20 cellular contexts compared by ENCODE assay signal in the genomic region with DNA sequence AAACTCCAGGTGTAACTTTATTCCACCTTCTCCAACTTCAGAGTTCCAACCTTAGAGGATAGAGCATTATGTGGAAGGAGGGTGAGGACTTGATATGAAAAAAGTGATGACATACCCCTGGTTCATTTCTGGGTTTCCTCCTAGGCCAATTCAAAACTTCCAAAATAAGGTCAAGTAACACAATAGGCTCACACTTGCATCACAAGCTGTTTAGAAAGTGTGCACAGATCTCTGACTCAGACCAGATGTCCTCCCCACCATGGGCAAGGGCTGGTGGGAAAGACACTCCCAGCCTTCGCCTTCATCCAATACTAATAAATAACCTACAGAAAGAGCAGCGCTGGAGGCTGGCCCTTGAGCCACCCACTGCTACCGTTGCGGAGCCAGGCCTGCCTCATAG. TPM values are rescaled to one million over a fixed set of nuclear protein-coding genes. Genes with fewer than 3 reads are reported as not detected.
"Had no signal": no experiment of that assay in that cellular context is flagged by ENCODE, and none has a peak within 500 bp of the region (broad histone marks: within the 10 kb centered on the region; RNA-seq: fewer than 3 reads in every experiment).

No MANE protein-coding gene starts in this region.

- H3K9me3 ChIP-seq: gastroesophageal sphincter, left ventricle myocardium inferior, sigmoid colon, thoracic aorta had no signal

- H3K9me3 Mint-ChIP-seq: activated CD4-positive, alpha-beta T cell treated with anti-CD3 and anti-CD28 coated beads, Interleukin-2, amount 10 ng/mL, durations not matched to agents 24 days and 14 days; nephron progenitor cell; stimulated activated naive CD8-positive, alpha-beta T cell treated with anti-CD3 and anti-CD28 coated beads, Interleukin-15, amount 100 ng/mL, for 72 hours; WTC11 had no signal

- H3K27me3 Mint-ChIP-seq: activated CD4-positive, alpha-beta T cell treated with anti-CD3 and anti-CD28 coated beads, Interleukin-2, amount 10 ng/mL, durations not matched to agents 24 days and 14 days; activated CD8-positive, alpha-beta memory T cell treated with anti-CD3 and anti-CD28 coated beads, Interleukin-2, amount 10 ng/mL, durations not matched to agents 7 days and 5 days; stimulated activated naive CD8-positive, alpha-beta T cell treated with anti-CD3 and anti-CD28 coated beads, Interleukin-15, amount 100 ng/mL, for 72 hours had no signal

- H3K27ac Mint-ChIP-seq: nephron progenitor cell, WTC11 had no signal

- H3K4me3 Mint-ChIP-seq: activated CD4-positive, alpha-beta T cell treated with anti-CD3 and anti-CD28 coated beads, Interleukin-2, amount 10 ng/mL, durations not matched to agents 24 days and 14 days; activated CD8-positive, alpha-beta memory T cell treated with anti-CD3 and anti-CD28 coated beads, Interleukin-2, amount 10 ng/mL, durations not matched to agents 7 days and 5 days; nephron progenitor cell; stimulated activated naive CD8-positive, alpha-beta T cell treated with anti-CD3 and anti-CD28 coated beads, Interleukin-15, amount 100 ng/mL, for 72 hours; WTC11 had no signal

- H3K27me3 ChIP-seq: gastroesophageal sphincter, sigmoid colon had no signal

- DNase-seq: activated CD4-positive, alpha-beta T cell treated with anti-CD3 and anti-CD28 coated beads, Interleukin-2, amount 10 ng/mL, durations not matched to agents 24 days and 14 days; activated CD8-positive, alpha-beta memory T cell treated with anti-CD3 and anti-CD28 coated beads, Interleukin-2, amount 10 ng/mL, durations not matched to agents 7 days and 5 days; activated naive CD4-positive, alpha-beta T cell treated with anti-CD3 and anti-CD28 coated beads, Interleukin-2, amount 50 U/mL, for 16 hours; anterior cingulate cortex; kidney; left ventricle myocardium inferior; mesenchymal stem cell; nephron progenitor cell; sigmoid colon; stimulated activated CD4-positive, alpha-beta T cell treated with anti-CD3 and anti-CD28 coated beads, Interleukin-12 subunit alpha, Interleukin-12 subunit beta, amount 100 ng/mL, for 4 hours; stimulated activated CD4-positive, alpha-beta T cell treated with anti-CD3 and anti-CD28 coated beads, Interleukin-2, amount 100 ng/mL, for 48 hours; stimulated activated naive CD8-positive, alpha-beta T cell treated with anti-CD3 and anti-CD28 coated beads, Interleukin-15, amount 100 ng/mL, for 72 hours; T-helper 1 cell had no signal

- ATAC-seq: activated CD8-positive, alpha-beta memory T cell treated with anti-CD3 and anti-CD28 coated beads, Interleukin-2, amount 10 ng/mL, durations not matched to agents 7 days and 5 days; esophagus mucosa; gastroesophageal sphincter; stimulated activated naive CD8-positive, alpha-beta T cell treated with anti-CD3 and anti-CD28 coated beads, Interleukin-15, amount 100 ng/mL, for 72 hours; WTC11 had no signal

- H3K27ac ChIP-seq: gastroesophageal sphincter, left ventricle myocardium inferior, sigmoid colon, SK-N-MC, thoracic aorta had no signal

- H3K4me3 ChIP-seq: gastroesophageal sphincter, left ventricle myocardium inferior, sigmoid colon, SK-N-MC, thoracic aorta had no signal

RNA-seq across cellular contexts. Expression of a gene that starts 13.1 kb away (rescaled TPM):
- total RNA-seq: activated CD4-positive, alpha-beta T cell treated with anti-CD3 and anti-CD28 coated beads, Interleukin-2, amount 10 ng/mL, durations not matched to agents 24 days and 14 days; activated CD8-positive, alpha-beta memory T cell treated with anti-CD3 and anti-CD28 coated beads, Interleukin-2, amount 10 ng/mL, durations not matched to agents 7 days and 5 days; esophagus mucosa; gastroesophageal sphincter; kidney; left ventricle myocardium inferior; osteoblast; sigmoid colon; thoracic aorta; urinary bladder had no signal

RNA-seq across cellular contexts. Expression of a gene that starts 44.5 kb away (rescaled TPM):
- total RNA-seq: activated CD4-positive, alpha-beta T cell treated with anti-CD3 and anti-CD28 coated beads, Interleukin-2, amount 10 ng/mL, durations not matched to agents 24 days and 14 days; activated CD8-positive, alpha-beta memory T cell treated with anti-CD3 and anti-CD28 coated beads, Interleukin-2, amount 10 ng/mL, durations not matched to agents 7 days and 5 days; esophagus mucosa; kidney; left ventricle myocardium inferior; osteoblast; sigmoid colon; urinary bladder; WTC11 had no signal

RNA-seq across cellular contexts. Expression of a gene that starts 51.2 kb away (rescaled TPM):
- total RNA-seq: activated CD4-positive, alpha-beta T cell treated with anti-CD3 and anti-CD28 coated beads, Interleukin-2, amount 10 ng/mL, durations not matched to agents 24 days and 14 days; activated CD8-positive, alpha-beta memory T cell treated with anti-CD3 and anti-CD28 coated beads, Interleukin-2, amount 10 ng/mL, durations not matched to agents 7 days and 5 days; kidney; left ventricle myocardium inferior; osteoblast; sigmoid colon; thoracic aorta; urinary bladder had no signal
